18 cellular contexts compared by ENCODE assay signal in genomic region chr5:146906803-146907202, GRCh38. TPM values are rescaled to one million over a fixed set of nuclear protein-coding genes. Genes with fewer than 3 reads are reported as not detected.
DNase-seq lines count a peak whose midpoint lies in the region; ATAC-seq and TF ChIP-seq lines count a peak whose summit lies in the region.
"Had no signal": no experiment of that assay in that cellular context is flagged by ENCODE, and none has a peak within 500 bp of the region (broad histone marks: within the 10 kb centered on the region; RNA-seq: fewer than 3 reads in every experiment).

No MANE protein-coding gene starts in this region.

- CTCF ChIA-PET in WTC11 (lab: Charles Lee): interaction anchor here (0.6 to 1.4 kb wide), 11 partner anchors 12 to 300 kb away, joined by 3 to 8 read pairs (median 4); partner anchors contain the start of gene PPP2R2B

- H3K36me3 Mint-ChIP-seq in WTC11: no peaks in the 10 kb centered on the region

- H3K27me3 ChIP-seq in H7 (ENCODE audit: control insufficient read depth, insufficient read depth, low read length): no peaks in the 10 kb centered on the region

- no peaks in the 10 kb centered on the region for H3K4me1 Mint-ChIP-seq in WTC11

- DNase-seq in H7 (peak; percentile 59), WTC11 (ENCODE audit: low spot score) (peak; percentile 76), iPS-NIHi11 (ENCODE audit: low spot score) (peak; percentile 59), activated T-cell treated with anti-CD3 and anti-CD28 coated beads for 4 hours (no peak), AG08396 (ENCODE audit: low spot score) (no peak), DMS79 treated with DMSO at 0.1 percent for 48 hours (lab: John Stamatoyannopoulos, UW) (no peak)
- DNase-seq: activated CD4-positive, alpha-beta T cell treated with anti-CD3 and anti-CD28 coated beads for 48 hours; CD4-positive, alpha-beta T cell; foreskin fibroblast; kidney; NCI-H2107; stimulated activated CD4-positive, alpha-beta T cell treated with anti-CD3 and anti-CD28 coated beads, Interleukin-4, amount 100 ng/mL, for 24 hours; stimulated activated naive CD4-positive, alpha-beta T cell treated with Interleukin-2 at 50 U/mL for 16 hours; T-helper 1 cell had no signal

- no peaks in the 10 kb centered on the region for H3K27me3 Mint-ChIP-seq in WTC11 (ENCODE audit: low read depth)
- H3K27me3 Mint-ChIP-seq: CD4-positive, alpha-beta T cell had no signal

- H3K36me3 ChIP-seq in H7 (replicated peaks; ENCODE audit: control insufficient read depth, insufficient read depth, low read length): no peaks in the 10 kb centered on the region

- H3K9me3 Mint-ChIP-seq in WTC11: no peaks in the 10 kb centered on the region
- H3K9me3 Mint-ChIP-seq: CD4-positive, alpha-beta T cell had no signal

- no peak overlapping the region for H3K27ac Mint-ChIP-seq in WTC11
- H3K27ac Mint-ChIP-seq: CD4-positive, alpha-beta T cell had no signal

- POLR2A ChIA-PET in WTC11 (lab: Charles Lee): no interaction called here

- no peak overlapping the region for H3K4me3 ChIP-seq in H7 (ENCODE audit: insufficient read depth, low read depth, low read length)
- H3K4me3 ChIP-seq: K562 had no signal

- H3K27ac ChIP-seq in C4-2B: no peak overlapping the region

- H3K4me3 Mint-ChIP-seq in WTC11: no peak overlapping the region
- H3K4me3 Mint-ChIP-seq: CD4-positive, alpha-beta T cell had no signal

- TF ChIP-seq CTCF in C4-2B (conservative IDR thresholded peaks at IDR 0.05) (peak; percentile 26), WTC11 (IDR thresholded peaks at IDR 0.05) (peak; percentile 40)

- peak; percentile 97 for ATAC-seq in WTC11
- ATAC-seq in GM21786 (IDR thresholded peaks at IDR 0.05; ENCODE audit: unreplicated experiment): no peak
- ATAC-seq: K562 had no signal

TF ChIP-seq in WTC11, 78 proteins besides CTCF, POLR2A, EP300 and RAD21:
- TF ChIP-seq NR3C1 (CRISPR knock-in tag; conservative IDR thresholded peaks at IDR 0.05; ENCODE audit: low read depth): no peak
- no peak for TF ChIP-seq NFATC4 (CRISPR knock-in tag; IDR thresholded peaks at IDR 0.05)
- TF ChIP-seq ZNF671 (CRISPR knock-in tag; IDR thresholded peaks at IDR 0.05): no peak
- no peak for TF ChIP-seq ZNF317 (CRISPR knock-in tag; IDR thresholded peaks at IDR 0.05; ENCODE audit: borderline replicate concordance, low read depth)

RNA-seq across cellular contexts. Expression of gene PPP2R2B, which starts 28.2 kb away (rescaled TPM):
- total RNA-seq in H7 (2014; rRNA removed; shearing (Covaris generic)): 60.2 and 75.5 TPM in 2 replicates
- 12.7 to 20.3 TPM (median 13.2 TPM) in 3 replicates for total RNA-seq in WTC11 (2021)
- total RNA-seq: dermis microvascular lymphatic vessel endothelial cell, K562 had no signal

Comparison
In these comparisons a context has a peak if more than half of its experiments do, and no peak if none do; other contexts are left out.
1. DNase-seq: peak in H7 (single experiment), WTC11 (single experiment) and iPS-NIHi11 (single experiment); none in activated T-cell treated with anti-CD3 and anti-CD28 coated beads for 4 hours (single experiment), AG08396 (single experiment) and DMS79 treated with DMSO at 0.1 percent for 48 hours (single experiment).